Comparison of ENCODE assay signal across 19 cellular contexts in the genomic region with DNA sequence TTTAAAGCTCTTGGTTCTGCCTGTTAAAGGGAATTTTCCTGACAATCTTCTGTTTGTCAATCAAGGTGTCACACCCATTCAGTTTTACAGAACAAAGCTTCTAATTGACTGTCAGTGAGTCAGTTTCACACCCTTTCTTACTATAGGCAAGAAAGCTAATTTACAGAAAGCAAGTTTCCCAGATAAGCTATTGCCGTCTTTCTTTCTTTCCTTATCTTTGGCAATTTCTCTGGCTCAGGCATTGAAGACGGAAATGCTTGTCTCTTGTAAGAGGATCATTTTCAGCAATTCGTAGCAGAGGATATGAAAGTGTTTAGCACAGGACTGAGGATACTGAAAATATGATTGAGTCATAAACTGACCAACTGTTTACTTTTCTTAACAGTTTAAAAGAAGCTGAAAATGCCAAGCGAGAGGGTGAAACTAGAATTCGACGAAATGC. TPM values are rescaled to one million over a fixed set of nuclear protein-coding genes. Genes with fewer than 3 reads are reported as not detected.
A peak's percentile ranks its signal among the peaks of the same experiment; 100 is the strongest.
DNase-seq lines count a peak whose midpoint lies in the region; ATAC-seq, FAIRE-seq and TF ChIP-seq lines count a peak whose summit lies in the region.
"Had no signal": no experiment of that assay in that cellular context is flagged by ENCODE, and none has a peak within 500 bp of the region (broad histone marks: within the 10 kb centered on the region; RNA-seq: fewer than 3 reads in every experiment).

No MANE protein-coding gene starts in this region.

- TF ChIP-seq POLR2A in stomach (IDR thresholded peaks at IDR 0.05), result no peak

- no peaks in the 10 kb centered on the region for H3K27me3 ChIP-seq in stomach

- peak overlapping the region in 1 of 4 donors; percentile 5 for H3K4me3 ChIP-seq in stomach

- 24 to 45% (median 29%) methylated on average over 6 of the region's 6 CpGs for WGBS in stomach, 5 donors

- no peaks in the 10 kb centered on the region for H3K36me3 ChIP-seq in stomach

- no peak for DNase-seq in stomach
- no peak for DNase-seq in GM19238 (ENCODE audit: insufficient read length, low spot score)
- DNase-seq in cardiac septum (ENCODE audit: low spot score), result no peak
- DNase-seq in DMS79 (lab: John Stamatoyannopoulos, UW), result no peak
- DNase-seq in Kasumi-1 (lab: John Stamatoyannopoulos, UW), result no peak
- DNase-seq: activated CD4-positive, alpha-beta T cell treated with anti-CD3 and anti-CD28 coated beads for 1 hour; activated T-cell treated with anti-CD3 and anti-CD28 coated beads, Interleukin-2, amount 50 U/mL, for 4 hours; C1 segment of cervical spinal cord; foreskin melanocyte; islet precursor cell; naive thymus-derived CD8-positive, alpha-beta T cell; NCI-H2107; right cardiac atrium; stimulated activated naive CD8-positive, alpha-beta T cell treated with anti-CD3 and anti-CD28 coated beads, Interleukin-15, amount 100 ng/mL, for 72 hours had no signal

- peak overlapping the region in 3 of 5 donors; percentile 30 to 49 (median 40) for H3K27ac ChIP-seq in stomach

- peak; percentile 36 for FAIRE-seq in colon (lab: Jason Lieb, UNC)
- FAIRE-seq: G401.6 had no signal

- peaks cover 0 to 8% (median 4%) of the 10 kb centered on the region in 4 donors for H3K4me1 ChIP-seq in stomach

- H3K9me3 ChIP-seq in stomach, result no peaks in the 10 kb centered on the region

- intact Hi-C loops in stomach (cut with DNase I; ENCODE audit: low total_unique reads), result no loop called here
- intact Hi-C loops in cardiac septum (cut with DNase I), result no loop called here

- ATAC-seq in GM19463 (IDR thresholded peaks at IDR 0.05; ENCODE audit: unreplicated experiment) (peak; percentile 70), HG03521 (IDR thresholded peaks at IDR 0.05; ENCODE audit: unreplicated experiment) (peak; percentile 49)
- ATAC-seq: activated T-cell treated with anti-CD3 and anti-CD28 coated beads, Interleukin-2, amount 50 U/mL, for 4 hours; naive thymus-derived CD8-positive, alpha-beta T cell; stimulated activated naive CD8-positive, alpha-beta T cell treated with anti-CD3 and anti-CD28 coated beads, Interleukin-15, amount 100 ng/mL, for 72 hours had no signal

- no peak for TF ChIP-seq EP300 in stomach (IDR thresholded peaks at IDR 0.05)

- no peak for TF ChIP-seq CTCF in stomach (IDR thresholded peaks at IDR 0.05)

RNA-seq across cellular contexts. Expression of a gene that starts 27.0 kb away (rescaled TPM):
- 1 to 10 TPM in 3 of 5 donors, under 1 TPM in 1, not detected in 1; 0.45 to 4.4 (median 2.0) TPM for total RNA-seq in stomach
- 100 to 1,000 TPM in 1 of 3 donors, 1 to 10 TPM in 1, under 1 TPM in 1; 0.75 to 117 (median 2.6) TPM for polyA plus RNA-seq in stomach
- total RNA-seq in cardiac septum, result 0.16 TPM
- total RNA-seq: activated T-cell treated with anti-CD3 and anti-CD28 coated beads, Interleukin-2, amount 50 U/mL, for 4 hours; dermis microvascular lymphatic vessel endothelial cell; naive thymus-derived CD8-positive, alpha-beta T cell had no signal
- polyA plus RNA-seq: naive thymus-derived CD8-positive, alpha-beta T cell had no signal
